ENCODE assay signal across 1 cellular context in genomic region chr13:51733656-51734334, GRCh38.
TF ChIP-seq lines count a peak whose summit lies in the region.

No MANE protein-coding gene starts in this region.

TF ChIP-seq in IMR-90, 13 proteins besides CTCF, POLR2A, EP300 and RAD21:
- TF ChIP-seq SMC3 (IDR thresholded peaks at IDR 0.05; ENCODE audit: low read depth, low read length) (no peak), RCOR1 (IDR thresholded peaks at IDR 0.05; ENCODE audit: insufficient replicate concordance, low read length) (no peak), MXI1 (IDR thresholded peaks at IDR 0.05; ENCODE audit: borderline replicate concordance, low read depth, low read length) (no peak), MAZ (IDR thresholded peaks at IDR 0.05; ENCODE audit: borderline replicate concordance, low read depth, low read length) (no peak), RFX5 (IDR thresholded peaks at IDR 0.05; ENCODE audit: low read depth, low read length) (no peak), BHLHE40 (IDR thresholded peaks at IDR 0.05; ENCODE audit: low read depth, low read length) (no peak), CHD1 (IDR thresholded peaks at IDR 0.05; ENCODE audit: low read depth, low read length) (no peak), ELK1 (IDR thresholded peaks at IDR 0.05; ENCODE audit: borderline replicate concordance, low read depth, low read length) (no peak), CEBPB (IDR thresholded peaks at IDR 0.05; ENCODE audit: low read depth, low read length) (no peak), MAFK (IDR thresholded peaks at IDR 0.05; ENCODE audit: low read depth, low read length) (no peak), USF2 (IDR thresholded peaks at IDR 0.05; ENCODE audit: low read depth, low read length) (no peak), FOS (IDR thresholded peaks at IDR 0.05; ENCODE audit: low read depth, low read length) (no peak), NFE2L2 (IDR thresholded peaks at IDR 0.05; ENCODE audit: low read depth, low read length) (no peak)
